In the genomic region with DNA sequence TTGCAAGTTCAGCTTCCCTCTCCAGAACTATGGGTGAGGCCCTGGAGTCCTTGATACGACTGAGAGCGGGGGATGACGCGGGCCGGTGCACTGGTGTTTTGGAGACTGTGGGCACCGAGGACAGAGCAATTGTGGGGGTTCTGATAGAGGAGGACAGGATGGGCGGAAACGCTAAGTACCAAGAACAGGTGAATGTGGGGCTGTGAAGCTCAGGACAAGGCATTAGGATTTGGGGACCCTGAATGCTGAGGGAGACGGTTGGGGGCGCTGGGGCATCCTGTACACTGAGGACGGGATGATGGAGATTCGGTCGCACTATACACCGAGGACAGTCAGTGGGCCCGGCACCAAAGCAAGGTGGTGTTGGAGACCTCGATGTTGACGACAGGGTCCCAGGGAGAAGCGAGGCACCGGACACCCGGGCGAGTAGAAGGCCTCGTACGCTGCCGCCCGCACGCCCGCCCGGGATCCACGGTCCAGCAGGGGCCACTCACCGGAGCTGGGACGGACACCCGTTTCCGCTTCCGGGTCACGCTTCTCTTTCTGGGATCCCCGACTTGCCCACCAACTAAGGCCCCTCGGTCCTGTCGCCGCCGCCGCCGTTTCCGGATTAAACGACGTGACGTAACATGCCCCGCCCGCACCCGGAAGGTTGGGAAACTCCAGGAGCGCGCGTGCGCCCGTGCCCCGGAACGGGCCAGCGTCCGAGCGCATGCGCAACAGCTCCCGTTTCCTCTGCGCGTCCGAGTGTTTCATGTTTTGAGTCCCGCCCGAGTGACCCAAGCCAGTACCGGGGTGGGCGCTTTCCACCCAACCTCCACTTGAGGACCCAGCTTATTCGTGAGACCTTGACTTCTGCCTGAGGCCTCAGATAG, we compare ENCODE assay signal across 8 cellular contexts. TPM values are rescaled to one million over a fixed set of nuclear protein-coding genes. Genes with fewer than 3 reads are reported as not detected.
DNase-seq lines count a peak whose midpoint lies in the region; ATAC-seq, FAIRE-seq and TF ChIP-seq lines count a peak whose summit lies in the region.

TSS of gene CHMP2A (minus strand) at position 612 of the 875 bp plus-strand sequence. CDS start 893 bp downstream, outside the sequence.

- peaks cover 82% of the 10 kb centered on the region for H3K36me3 Mint-ChIP-seq in activated T-helper 2 cell treated with anti-CD3 and anti-CD28 coated beads, Interferon-gamma antibody, Interleukin-2, Interleukin-4, amounts not matched to agents 10 μg/mL and 5 μg/mL and 100 μg/mL, durations not matched to agents 14 hours and 24 hours and 36 hours (ENCODE audit: low read depth)

- H3K9me3 ChIP-seq in thoracic aorta, result no peaks in the 10 kb centered on the region

- no peak for TF ChIP-seq CTCF in omental fat pad (IDR thresholded peaks at IDR 0.05)
- no peak for TF ChIP-seq CTCF in thoracic aorta (IDR thresholded peaks at IDR 0.05)

- peak within 1 kb of the TSS; percentile 80 to 91 for H3K27ac ChIP-seq in thoracic aorta

- ATAC-seq in GM21390 (IDR thresholded peaks at IDR 0.05; ENCODE audit: unreplicated experiment) (peak; percentile 27), omental fat pad (ENCODE audit: low FRiP score) (peak; percentile 63), thoracic aorta (ENCODE audit: insufficient number of reproducible peaks, low FRiP score, low read depth) (peak; percentile 51), HG02870 (IDR thresholded peaks at IDR 0.05; ENCODE audit: unreplicated experiment) (no peak)

- peak within 1 kb of the TSS; percentile 94 for H3K4me3 Mint-ChIP-seq in activated T-helper 2 cell treated with anti-CD3 and anti-CD28 coated beads, Interferon-gamma antibody, Interleukin-2, Interleukin-4, amounts not matched to agents 10 μg/mL and 5 μg/mL and 100 μg/mL, durations not matched to agents 14 hours and 24 hours and 36 hours (ENCODE audit: low read depth)

- peaks cover 31% of the 10 kb centered on the region for H3K4me1 Mint-ChIP-seq in activated T-helper 2 cell treated with anti-CD3 and anti-CD28 coated beads, Interferon-gamma antibody, Interleukin-2, Interleukin-4, amounts not matched to agents 10 μg/mL and 5 μg/mL and 100 μg/mL, durations not matched to agents 14 hours and 24 hours and 36 hours (ENCODE audit: low read depth)

- H3K27me3 Mint-ChIP-seq in activated T-helper 2 cell treated with anti-CD3 and anti-CD28 coated beads, Interferon-gamma antibody, Interleukin-2, Interleukin-4, amounts not matched to agents 10 μg/mL and 5 μg/mL and 100 μg/mL, durations not matched to agents 14 hours and 24 hours and 36 hours (ENCODE audit: low read depth), result no peaks in the 10 kb centered on the region

- H3K4me3 ChIP-seq in thoracic aorta, result peak within 1 kb of the TSS; percentile 84

- no peak for FAIRE-seq in frontal cortex (lab: Jason Lieb, UNC)

- no peaks in the 10 kb centered on the region for H3K27me3 ChIP-seq in thoracic aorta (replicated peaks; ENCODE audit: insufficient read depth)

- intact Hi-C loops in activated T-helper 2 cell treated with anti-CD3 and anti-CD28 coated beads, Interferon-gamma antibody, Interleukin-2, Interleukin-4, amounts not matched to agents 10 μg/mL and 5 μg/mL and 100 μg/mL, durations not matched to agents 14 hours and 24 hours and 36 hours (cut with micrococcal nuclease), result loop anchor here (1.0 to 2.0 kb wide), 2 partner anchors 10 to 36 kb away; partner anchors contain the start of genes TRIM28 and ZBTB45

- DNase-seq in AG20443 (ENCODE audit: low spot score) (peak; percentile 99), NAMALWA (ENCODE audit: low spot score) (peak; percentile 95), frontal cortex (ENCODE audit: low spot score in 2 of 2) (peak; percentile 94 to 99), omental fat pad (ENCODE audit: low spot score) (peak; percentile 97), thoracic aorta (ENCODE audit: low spot score) (peak; percentile 93)
- peak; percentile 96 for DNase-seq in activated T-helper 2 cell treated with anti-CD3 and anti-CD28 coated beads, Interferon-gamma antibody, Interleukin-2, Interleukin-4, amounts not matched to agents 10 μg/mL and 5 μg/mL and 100 μg/mL, durations not matched to agents 14 hours and 24 hours and 36 hours (ENCODE audit: low spot score)

- no peaks in the 10 kb centered on the region for H3K9me3 Mint-ChIP-seq in activated T-helper 2 cell treated with anti-CD3 and anti-CD28 coated beads, Interferon-gamma antibody, Interleukin-2, Interleukin-4, amounts not matched to agents 10 μg/mL and 5 μg/mL and 100 μg/mL, durations not matched to agents 14 hours and 24 hours and 36 hours

- H3K27ac Mint-ChIP-seq in activated T-helper 2 cell treated with anti-CD3 and anti-CD28 coated beads, Interferon-gamma antibody, Interleukin-2, Interleukin-4, amounts not matched to agents 10 μg/mL and 5 μg/mL and 100 μg/mL, durations not matched to agents 14 hours and 24 hours and 36 hours, result peak within 1 kb of the TSS; percentile 91

- peaks cover 39% of the 10 kb centered on the region for H3K36me3 ChIP-seq in thoracic aorta

- H3K4me1 ChIP-seq in thoracic aorta (ENCODE audit: control insufficient read depth in 1 of 2, low read depth in 2 of 2), result peaks cover 25 to 42% of the 10 kb centered on the region in 2 donors

RNA-seq across cellular contexts. Expression of gene CHMP2A, which starts in this region (rescaled TPM):
- 102 and 105 TPM in 2 replicates for total RNA-seq in activated T-helper 2 cell treated with anti-CD3 and anti-CD28 coated beads, Interferon-gamma antibody, Interleukin-2, Interleukin-4, amounts not matched to agents 10 μg/mL and 5 μg/mL and 100 μg/mL, durations not matched to agents 14 hours and 24 hours and 36 hours
- 62.8 TPM for total RNA-seq in frontal cortex
- total RNA-seq in omental fat pad, result 100 to 1,000 TPM in 2 of 4 donors, 10 to 100 TPM in 2; 87.0 to 115 (median 99.6) TPM
- 10 to 100 TPM; 90.3 to 98.8 TPM for total RNA-seq in thoracic aorta
